Comparison of ENCODE assay signal across 32 cellular contexts in genomic region chr10:35650894-35651293, GRCh38. TPM values are rescaled to one million over a fixed set of nuclear protein-coding genes. Genes with fewer than 3 reads are reported as not detected.
"Had no signal": no experiment of that assay in that cellular context is flagged by ENCODE, and none has a peak within 500 bp of the region (broad histone marks: within the 10 kb centered on the region; RNA-seq: fewer than 3 reads in every experiment).

No MANE protein-coding gene starts in this region.

- H3K36me3 ChIP-seq: brain microvascular endothelial cell, Peyer's patch, SJCRH30 had no signal

- ATAC-seq: activated naive CD4-positive, alpha-beta T cell treated with anti-CD3 and anti-CD28 coated beads, Interleukin-2, amount 50 U/mL, for 72 hours; activated naive CD8-positive, alpha-beta T cell treated with anti-CD3 and anti-CD28 coated beads, Interleukin-2, amount 50 U/mL, for 24 hours; activated T-cell treated with anti-CD3 and anti-CD28 coated beads, Interleukin-2, amount 50 U/mL, for 4 hours had no signal

- H3K4me3 ChIP-seq: Peyer's patch, SJCRH30 had no signal

- H3K27ac ChIP-seq: brain microvascular endothelial cell, Peyer's patch, RWPE1, SJCRH30, VCaP had no signal

- H3K27me3 ChIP-seq: brain microvascular endothelial cell, Peyer's patch, SJCRH30 had no signal

- DNase-seq: activated CD4-positive, alpha-beta memory T cell treated with anti-CD3 and anti-CD28 coated beads for 36 hours; activated CD4-positive, alpha-beta T cell treated with anti-CD3 and anti-CD28 coated beads, Interleukin-2, amount 10 ng/mL, durations not matched to agents 7 days and 5 days; activated CD4-positive, CD25-positive, alpha-beta regulatory T cell; activated CD8-positive, alpha-beta memory T cell treated with anti-CD3 and anti-CD28 coated beads for 24 hours; activated effector memory CD4-positive, alpha-beta T cell treated with anti-CD3 and anti-CD28 coated beads, Interleukin-2, amount 50 U/mL, for 16 hours; activated naive CD4-positive, alpha-beta T cell treated with Interleukin-2 at 50 U/mL for 16 hours; activated naive CD8-positive, alpha-beta T cell treated with anti-CD3 and anti-CD28 coated beads, Interleukin-2, amount 50 U/mL, for 24 hours; activated T-cell treated with anti-CD3 and anti-CD28 coated beads, Interleukin-2, amount 50 U/mL, for 4 hours; amygdala; brain microvascular endothelial cell; KG1; NCI-H1048; NCI-H1694; NCI-H2029; NCI-H2171; NCI-H2227 treated with DMSO at 0.1 percent for 48 hours; NCI-H510A; NCI-H526 treated with DMSO at 0.1 percent for 48 hours; OCI-M1; Peyer's patch; Right ventricle myocardium superior; SJCRH30; SK-N-SH; T-helper 1 cell had no signal

- H3K9me3 ChIP-seq: Peyer's patch, SJCRH30, SK-N-SH had no signal

- H3K4me1 ChIP-seq: Peyer's patch, SJCRH30 had no signal

RNA-seq across cellular contexts. Expression of gene GJD4, which starts 45.8 kb away (rescaled TPM):
- total RNA-seq: activated CD4-positive, alpha-beta memory T cell treated with anti-CD3 and anti-CD28 coated beads for 36 hours; activated CD4-positive, alpha-beta T cell treated with anti-CD3 and anti-CD28 coated beads, Interleukin-2, amount 10 ng/mL, durations not matched to agents 7 days and 5 days; activated naive CD4-positive, alpha-beta T cell treated with anti-CD3 and anti-CD28 coated beads, Interleukin-2, amount 50 U/mL, for 72 hours; activated T-cell treated with anti-CD3 and anti-CD28 coated beads, Interleukin-2, amount 50 U/mL, for 4 hours; astrocyte; cardiac septum; cerebellum; M059J; Peyer's patch; Right ventricle myocardium superior; T-helper 2 cell treated with Interferon-gamma antibody and Interleukin-4, amounts not matched to agents 100 ng/mL and 5 ng/mL, for 36 hours had no signal
